In the genomic region with DNA sequence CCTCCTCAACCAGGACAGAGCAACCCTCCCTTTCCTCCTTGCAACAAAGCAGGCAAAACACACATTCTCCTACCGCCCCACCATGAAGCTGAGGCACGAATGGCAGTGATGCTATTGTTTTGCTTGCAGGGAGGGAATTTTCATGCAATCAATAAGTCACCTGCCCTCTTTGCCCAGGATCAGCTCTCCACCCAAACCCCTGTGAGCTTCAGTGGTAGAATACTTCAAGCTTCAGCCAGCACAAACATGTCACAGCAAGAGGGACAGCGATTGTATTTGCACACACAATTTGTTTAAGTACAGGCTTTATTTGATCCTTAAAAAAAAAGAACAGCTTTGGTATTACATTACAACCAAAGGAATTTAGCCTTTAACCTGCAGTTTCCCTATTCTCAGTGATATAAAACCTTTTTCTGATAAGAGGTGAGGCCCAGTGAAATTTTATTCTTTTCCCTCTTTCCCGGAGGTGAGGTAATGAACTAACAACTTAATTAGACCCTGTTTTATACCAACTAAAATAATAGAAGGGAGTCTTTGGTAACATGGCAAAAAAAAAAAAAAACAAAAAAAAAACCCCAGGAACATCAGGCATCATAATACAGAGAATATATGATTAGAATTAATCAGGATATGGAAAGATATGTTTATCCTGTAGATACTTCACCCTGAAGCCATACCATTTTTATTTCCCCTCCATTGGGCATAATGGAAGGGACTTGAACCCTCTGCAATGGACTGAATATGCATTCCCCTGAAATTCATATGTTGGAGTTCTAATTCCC, we compare ENCODE assay signal across 14 cellular contexts.
DNase-seq lines count a peak whose midpoint lies in the region; ATAC-seq and TF ChIP-seq lines count a peak whose summit lies in the region.
"Had no signal": no experiment of that assay in that cellular context is flagged by ENCODE, and none has a peak within 500 bp of the region (broad histone marks: within the 10 kb centered on the region; RNA-seq: fewer than 3 reads in every experiment).

No MANE protein-coding gene starts in this region.

- H3K9me3 ChIP-seq in IMR-90 (ENCODE audit: control insufficient read depth, insufficient read depth, low read length) (no peaks in the 10 kb centered on the region), RWPE2 (ENCODE audit: severe bottlenecking) (no peaks in the 10 kb centered on the region), iPS-20b (ENCODE audit: insufficient read depth, low read depth, low read length) (no peaks in the 10 kb centered on the region)
- H3K9me3 ChIP-seq: Peyer's patch had no signal

- no peaks in the 10 kb centered on the region for H3K9me3 Mint-ChIP-seq in chondrocyte (ENCODE audit: low read depth)
- H3K9me3 Mint-ChIP-seq in T-cell: no peaks in the 10 kb centered on the region
- H3K9me3 Mint-ChIP-seq: CD14-positive monocyte had no signal

- no peak overlapping the region for H4K91ac ChIP-seq in IMR-90 (ENCODE audit: insufficient read depth, low read depth, low read length)

- intact Hi-C loops in IMR-90 (cut with micrococcal nuclease): no loop called here

- no peak overlapping the region for H3K56ac ChIP-seq in IMR-90 (ENCODE audit: extremely low read depth, insufficient read depth, low read length)

- H3K4me3 ChIP-seq in IMR-90 (ENCODE audit: insufficient read depth, low read depth, low read length) (no peak overlapping the region), RWPE2 (ENCODE audit: severe bottlenecking) (no peak overlapping the region), iPS-20b (ENCODE audit: low read length) (no peak overlapping the region)
- H3K4me3 ChIP-seq: Peyer's patch had no signal

- H3K4me3 Mint-ChIP-seq in chondrocyte (ENCODE audit: unreplicated experiment) (no peak overlapping the region), T-cell (no peak overlapping the region)
- H3K4me3 Mint-ChIP-seq: CD14-positive monocyte had no signal

- 0 out of 2 replicates have a peak overlapping the region, but pooled peaks have one; percentile 55 for H2AK5ac ChIP-seq in IMR-90 (ENCODE audit: low read depth, low read length)

- TF ChIP-seq RAD21 in IMR-90 (IDR thresholded peaks at IDR 0.05; ENCODE audit: low read length): no peak

- WGBS in IMR-90 (ENCODE audit: extremely low coverage in 2 of 2, insufficient read length in 1 of 2), 2 experiments: no CpG with 5 or more reads among the region's 4 CpGs

- peaks cover 7% of the 10 kb centered on the region for H3K4me1 Mint-ChIP-seq in chondrocyte (ENCODE audit: low read depth)
- no peaks in the 10 kb centered on the region for H3K4me1 Mint-ChIP-seq in T-cell
- H3K4me1 Mint-ChIP-seq: CD14-positive monocyte had no signal

- H3K27ac Mint-ChIP-seq in chondrocyte (ENCODE audit: unreplicated experiment) (no peak overlapping the region), T-cell (no peak overlapping the region)
- H3K27ac Mint-ChIP-seq: CD14-positive monocyte had no signal

- H3K36me3 Mint-ChIP-seq in chondrocyte (ENCODE audit: low read depth): no peaks in the 10 kb centered on the region
- no peaks in the 10 kb centered on the region for H3K36me3 Mint-ChIP-seq in T-cell
- H3K36me3 Mint-ChIP-seq: CD14-positive monocyte had no signal

- ATAC-seq in IMR-90 (ENCODE audit: low read depth) (no peak), RWPE2 (ENCODE audit: low read depth) (peak; percentile 10; the same call in 1 of the 3 replicates), T-cell (replicated peaks in 1 of 4) (no peak)

- H3K14ac ChIP-seq in IMR-90 (replicated peaks; ENCODE audit: low read depth, low read length): 0 out of 2 replicates have a peak overlapping the region, but pooled peaks have one; percentile 55

- H3K23ac ChIP-seq in IMR-90 (ENCODE audit: low read depth, low read length): no peak overlapping the region

- H3K4me1 ChIP-seq in IMR-90 (ENCODE audit: control insufficient read depth, insufficient read depth, low read length) (peaks cover 3% of the 10 kb centered on the region; the same call in 1 of the 2 replicates), RWPE2 (ENCODE audit: insufficient read depth, poor library complexity, severe bottlenecking) (peaks cover 11% of the 10 kb centered on the region), iPS-20b (ENCODE audit: insufficient read depth, low read length) (peaks cover 9% of the 10 kb centered on the region; the same call in 1 of the 2 replicates)

- H3K27ac ChIP-seq in IMR-90 (ENCODE audit: insufficient read depth, low read length) (no peak overlapping the region), RWPE2 (ENCODE audit: poor library complexity, severe bottlenecking) (no peak overlapping the region), iPS-20b (ENCODE audit: low read length) (no peak overlapping the region), RWPE1 (no peak overlapping the region)
- H3K27ac ChIP-seq: Peyer's patch had no signal

- in situ Hi-C loops in IMR-90 (cut with MboI; ENCODE audit: low sequenced_read_pairs): no loop called here

- H4K20me1 ChIP-seq in IMR-90 (ENCODE audit: insufficient read depth, low read length): no peaks in the 10 kb centered on the region

- POLR2A ChIA-PET in IMR-90 (lab: Charles Lee; ENCODE audit: unreplicated experiment): no interaction called here
- POLR2A ChIA-PET in RWPE1 (lab: Yijun Ruan, JAX; ENCODE audit: low non-redundant PET): no interaction called here
- POLR2A ChIA-PET in T-cell (lab: Charles Lee): interaction anchor here in 1 of 2 donors (0.7 kb wide), 1 partner anchor 122 kb away, joined by 12 read pairs; no protein-coding TSS in a partner anchor

- no peak overlapping the region for H4K8ac ChIP-seq in IMR-90 (ENCODE audit: low read depth in 2 of 2, low read length in 2 of 2)

- H2BK15ac ChIP-seq in IMR-90 (ENCODE audit: low read depth, low read length): no peak overlapping the region

- TF ChIP-seq CTCF in IMR-90 (conservative IDR thresholded peaks at IDR 0.05; ENCODE audit: low read depth, low read length) (no peak), RWPE2 (IDR thresholded peaks at IDR 0.05; ENCODE audit: poor library complexity, severe bottlenecking) (no peak), RWPE1 (conservative IDR thresholded peaks at IDR 0.05; ENCODE audit: low read depth) (no peak), chondrocyte (IDR thresholded peaks at IDR 0.05) (no peak)

- 0 out of 2 replicates have a peak overlapping the region, but pooled peaks have one; percentile 27 for H2BK120ac ChIP-seq in IMR-90 (ENCODE audit: low read depth, low read length)

- dilution Hi-C loops in IMR-90 (cut with HindIII; ENCODE audit: low sequenced_read_pairs, unreplicated experiment): no loop called here

- DNase-seq in IMR-90: peak; percentile 10
- DNase-seq in RWPE2 (ENCODE audit: low spot score): no peak
- peak; percentile 57 for DNase-seq in pulmonary artery endothelial cell (ENCODE audit: low read depth, low spot score)
- no peak for DNase-seq in RWPE1 (ENCODE audit: low spot score)
- no peak for DNase-seq in NCI-H1436 treated with DMSO at 0.1 percent for 48 hours (lab: John Stamatoyannopoulos, UW)
- no peak for DNase-seq in chondrocyte (ENCODE audit: low spot score)
- DNase-seq in T-cell: no peak
- DNase-seq: activated naive CD4-positive, alpha-beta T cell treated with Interleukin-2 at 50 U/mL for 16 hours; cerebellar nuclear complex; NCI-H1092 treated with DMSO at 0.1 percent for 48 hours; Peyer's patch; T1000 had no signal

- H3K36me3 ChIP-seq in IMR-90 (ENCODE audit: control insufficient read depth, insufficient read depth, low read length): no peaks in the 10 kb centered on the region
- H3K36me3 ChIP-seq in RWPE2 (ENCODE audit: low read depth): no peaks in the 10 kb centered on the region
- H3K36me3 ChIP-seq in iPS-20b (ENCODE audit: insufficient read depth, low read depth, low read length): no peaks in the 10 kb centered on the region
- H3K36me3 ChIP-seq: Peyer's patch had no signal

- H2BK20ac ChIP-seq in IMR-90 (ENCODE audit: low read depth, low read length): no peak overlapping the region

- H2AFZ ChIP-seq in IMR-90 (replicated peaks; ENCODE audit: low read length, poor library complexity): peak overlapping the region; percentile 54

- CTCF ChIA-PET in IMR-90 (lab: Yijun Ruan, JAX): interaction anchor here (0.7 kb wide), 1 partner anchor 364 kb away, joined by 4 read pairs; no protein-coding TSS in a partner anchor
- CTCF ChIA-PET in RWPE1 (lab: Yijun Ruan, JAX): interaction anchor here (0.6 kb wide), 2 partner anchors 50 to 399 kb away, joined by 3 to 4 read pairs; no protein-coding TSS in a partner anchor
- CTCF ChIA-PET in T-cell (lab: Charles Lee): no interaction called here

- H3K9ac ChIP-seq in IMR-90 (ENCODE audit: low read depth, low read length) (no peak overlapping the region), iPS-20b (ENCODE audit: low read depth, low read length) (peak overlapping the region; percentile 43; the same call in 1 of the 2 replicates)

- no peak overlapping the region for H3K18ac ChIP-seq in IMR-90 (ENCODE audit: low read depth, low read length)

- no peak for TF ChIP-seq POLR2A in IMR-90 (IDR thresholded peaks at IDR 0.05; ENCODE audit: low read depth, low read length)

- H3K27me3 ChIP-seq in IMR-90 (ENCODE audit: control insufficient read depth, insufficient read depth, low read length) (no peaks in the 10 kb centered on the region), RWPE2 (ENCODE audit: insufficient read depth, poor library complexity, severe bottlenecking) (no peaks in the 10 kb centered on the region), iPS-20b (ENCODE audit: insufficient read depth, low read length) (no peaks in the 10 kb centered on the region)
- H3K27me3 ChIP-seq: Peyer's patch had no signal

- no peak overlapping the region for H3K4ac ChIP-seq in IMR-90 (ENCODE audit: low read depth, low read length)

- H3K27me3 Mint-ChIP-seq in chondrocyte (ENCODE audit: low read depth): no peaks in the 10 kb centered on the region
- peaks cover 0 to 5% of the 10 kb centered on the region in 2 donors for H3K27me3 Mint-ChIP-seq in T-cell

- no peak overlapping the region for H3K4me2 ChIP-seq in IMR-90 (ENCODE audit: low read depth, low read length)

- H2BK5ac ChIP-seq in IMR-90 (ENCODE audit: low read depth, low read length, poor library complexity, severe bottlenecking): no peak overlapping the region

- H3K9me1 ChIP-seq in IMR-90 (ENCODE audit: insufficient read depth, low read length): peaks cover 3% of the 10 kb centered on the region

- no peaks in the 10 kb centered on the region for H3K79me1 ChIP-seq in IMR-90 (ENCODE audit: low read depth in 1 of 2, low read length in 2 of 2)

- no peak overlapping the region for H2AK9ac ChIP-seq in IMR-90 (replicated peaks; ENCODE audit: low read depth, low read length, poor library complexity)

- H4K5ac ChIP-seq in IMR-90 (ENCODE audit: low read depth, low read length): no peak overlapping the region

- BruUV-seq in IMR-90 (replicated peaks; lab: Mats Ljungman, UMichigan): no TSS peak

TF ChIP-seq in IMR-90, 13 proteins besides CTCF, POLR2A, EP300 and RAD21 (continues in another document):
- TF ChIP-seq, protein P1, sequence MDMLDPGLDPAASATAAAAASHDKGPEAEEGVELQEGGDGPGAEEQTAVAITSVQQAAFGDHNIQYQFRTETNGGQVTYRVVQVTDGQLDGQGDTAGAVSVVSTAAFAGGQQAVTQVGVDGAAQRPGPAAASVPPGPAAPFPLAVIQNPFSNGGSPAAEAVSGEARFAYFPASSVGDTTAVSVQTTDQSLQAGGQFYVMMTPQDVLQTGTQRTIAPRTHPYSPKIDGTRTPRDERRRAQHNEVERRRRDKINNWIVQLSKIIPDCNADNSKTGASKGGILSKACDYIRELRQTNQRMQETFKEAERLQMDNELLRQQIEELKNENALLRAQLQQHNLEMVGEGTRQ (IDR thresholded peaks at IDR 0.05; ENCODE audit: low read depth, low read length): no peak
- TF ChIP-seq MAFK (IDR thresholded peaks at IDR 0.05; ENCODE audit: low read depth, low read length): no peak

Comparison
In these comparisons a context has a peak if more than half of its experiments do, and no peak if none do; other contexts are left out.
1. DNase-seq: peak in IMR-90 (single experiment) and pulmonary artery endothelial cell (single experiment); none in RWPE2 (single experiment), RWPE1 (single experiment), NCI-H1436 treated with DMSO at 0.1 percent for 48 hours (single experiment), chondrocyte (single experiment) and T-cell (0 of 34).
2. CTCF ChIA-PET loops: an anchor here in IMR-90 (0.7 kb wide) and RWPE1 (0.6 kb wide); none called in T-cell.